ENCODE assay signal across 12 cellular contexts in the genomic region with DNA sequence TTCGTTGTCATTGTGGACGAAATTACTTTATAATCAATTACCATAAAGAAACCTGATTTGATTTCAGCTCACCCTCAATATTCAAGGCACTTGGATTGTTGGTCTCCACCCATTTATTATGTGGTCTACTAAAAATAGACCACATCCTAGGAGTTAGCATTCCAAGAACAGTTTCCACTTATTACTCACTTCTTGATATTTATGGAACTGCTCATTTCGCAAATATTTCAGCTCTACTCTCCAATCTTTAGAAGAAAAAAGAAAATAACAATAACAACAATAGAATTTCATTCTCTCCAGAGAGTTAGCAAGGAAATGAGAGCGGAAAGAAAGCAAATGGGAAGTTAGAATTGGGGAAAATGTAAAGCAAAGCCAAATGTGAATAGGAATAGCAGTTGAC. TPM values are rescaled to one million over a fixed set of nuclear protein-coding genes. Genes with fewer than 3 reads are reported as not detected.
A peak's percentile ranks its signal among the peaks of the same experiment; 100 is the strongest.
DNase-seq lines count a peak whose midpoint lies in the region; ATAC-seq and TF ChIP-seq lines count a peak whose summit lies in the region.
"Had no signal": no experiment of that assay in that cellular context is flagged by ENCODE, and none has a peak within 500 bp of the region (broad histone marks: within the 10 kb centered on the region; RNA-seq: fewer than 3 reads in every experiment).

No MANE protein-coding gene starts in this region.

- no peak for TF ChIP-seq CTCF in AG10803 (conservative IDR thresholded peaks at IDR 0.05; ENCODE audit: low read length)
- no peak for TF ChIP-seq CTCF in Panc1 (IDR thresholded peaks at IDR 0.05)
- no peak for TF ChIP-seq CTCF in omental fat pad (IDR thresholded peaks at IDR 0.05)

- no peak for ATAC-seq in Panc1
- ATAC-seq in omental fat pad (ENCODE audit: low FRiP score) = peak; percentile 76
- ATAC-seq in HG03196 (IDR thresholded peaks at IDR 0.05; ENCODE audit: unreplicated experiment) = no peak
- ATAC-seq in GM19023 (IDR thresholded peaks at IDR 0.05; ENCODE audit: unreplicated experiment) = no peak

- POLR2A ChIA-PET in Panc1 (lab: Charles Lee) = no interaction called here

- no peaks in the 10 kb centered on the region for H3K9me3 ChIP-seq in Panc1 (ENCODE audit: control insufficient read depth, insufficient read depth, low read depth, low read length)

- H3K27ac ChIP-seq in Panc1 (ENCODE audit: low read length) = no peak overlapping the region

- intact Hi-C loops in Panc1 (cut with micrococcal nuclease; ENCODE audit: unreplicated experiment) = loop anchor here (5.0 kb wide), 1 partner anchor 305 kb away; no protein-coding TSS in a partner anchor

- H3K27me3 ChIP-seq in Panc1 (ENCODE audit: control insufficient read depth, insufficient read depth, low read length) = no peaks in the 10 kb centered on the region

- BruUV-seq in Panc1 (replicated peaks; lab: Mats Ljungman, UMichigan) = no TSS peak

- 0 out of 2 replicates have a peak, but pooled peaks cover 8% of the 10 kb centered on the region for H3K4me1 ChIP-seq in Panc1 (ENCODE audit: control insufficient read depth, insufficient read depth, low read length)

- in situ Hi-C loops in Panc1 (cut with HindIII; ENCODE audit: low pct_unique_long_range_greater_than_20kb, low sequenced_read_pairs) = no loop called here

- DNase-seq in AG10803 (ENCODE audit: low read depth) (peak; percentile 89), Panc1 (ENCODE audit: low read depth, low spot score) (peak; percentile 78), dedifferentiated amniotic fluid mesenchymal stem cell (ENCODE audit: extremely low spot score) (peak; percentile 93), omental fat pad (ENCODE audit: low spot score) (no peak), ureter (ENCODE audit: low spot score) (no peak)
- DNase-seq in stimulated activated CD4-positive, alpha-beta T cell treated with anti-CD3 and anti-CD28 coated beads, Interleukin-12 subunit alpha, Interleukin-12 subunit beta, amount 100 ng/mL, for 4 hours = no peak
- DNase-seq: activated CD4-positive, CD25-positive, alpha-beta regulatory T cell; activated effector memory CD4-positive, alpha-beta T cell treated with Interleukin-2 at 50 U/mL for 16 hours; Calu3; NCI-H1105 had no signal

- no peaks in the 10 kb centered on the region for H3K36me3 ChIP-seq in Panc1 (ENCODE audit: control insufficient read depth, insufficient read depth, low read length)

- no peak overlapping the region for H3K4me3 ChIP-seq in AG10803 (ENCODE audit: low read length)
- no peak overlapping the region for H3K4me3 ChIP-seq in Panc1 (ENCODE audit: low read depth in 2 of 2, low read length in 2 of 2)

- CTCF ChIA-PET in Panc1 (lab: Charles Lee) = interaction anchor here (0.9 kb wide), 1 partner anchor 16 kb away, joined by 3 read pairs; no protein-coding TSS in a partner anchor

RNA-seq across cellular contexts. Expression of gene HDAC2, which starts 26.2 kb away (rescaled TPM):
- total RNA-seq in Panc1 (2021; ENCODE audit: unreplicated experiment) (206 TPM), omental fat pad (10 to 100 TPM; 31.0 to 69.2 (median 45.9) TPM), ureter (78.1 TPM)
- 156 TPM for polyA plus RNA-seq in Panc1 (2012; ENCODE audit: insufficient read length)

Comparison
In these comparisons a context has a peak if more than half of its experiments do, and no peak if none do; other contexts are left out.
1. DNase-seq: peak in AG10803 (single experiment), Panc1 (single experiment) and dedifferentiated amniotic fluid mesenchymal stem cell (single experiment); none in omental fat pad (single experiment), ureter (single experiment) and stimulated activated CD4-positive, alpha-beta T cell treated with anti-CD3 and anti-CD28 coated beads, Interleukin-12 subunit alpha, Interleukin-12 subunit beta, amount 100 ng/mL, for 4 hours (single experiment).